Comparison of ENCODE assay signal across 2 cellular contexts in the genomic region with DNA sequence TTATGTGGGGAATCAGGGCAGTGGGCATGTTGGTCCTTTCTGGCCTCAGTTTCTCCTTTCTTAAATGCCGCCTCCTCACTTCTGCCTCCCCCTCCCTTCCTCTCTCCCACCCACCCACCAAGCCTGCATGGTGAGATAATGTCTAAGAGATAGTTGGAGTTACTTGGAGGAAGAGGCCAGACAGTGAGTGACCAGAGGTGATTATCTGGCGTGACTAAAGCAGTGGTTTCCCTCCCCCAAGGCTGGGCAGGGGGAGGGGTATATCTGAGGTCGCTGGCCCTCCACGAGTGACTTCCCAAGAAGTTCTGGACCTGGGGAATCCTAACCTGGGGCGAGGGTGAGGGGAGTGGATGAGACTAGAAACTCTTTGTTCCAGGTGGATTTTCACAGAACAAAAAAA.
TF ChIP-seq lines count a peak whose summit lies in the region.

No MANE protein-coding gene starts in this region.

TF ChIP-seq in HEK293, 187 proteins besides CTCF, POLR2A, EP300 and RAD21:
- TF ChIP-seq ZSCAN30 (tag by site-specific recombination; IDR thresholded peaks at IDR 0.05), result no peak
- TF ChIP-seq EGR2 (tag by site-specific recombination; IDR thresholded peaks at IDR 0.05; ENCODE audit: low read depth), result 0 out of 2 replicates have a peak, but pooled peaks have one; percentile 27
- 0 out of 2 replicates have a peak, but pooled peaks have one; percentile 5 for TF ChIP-seq ZFHX2 (tag by site-specific recombination; conservative IDR thresholded peaks at IDR 0.05)
- TF ChIP-seq, protein P1, sequence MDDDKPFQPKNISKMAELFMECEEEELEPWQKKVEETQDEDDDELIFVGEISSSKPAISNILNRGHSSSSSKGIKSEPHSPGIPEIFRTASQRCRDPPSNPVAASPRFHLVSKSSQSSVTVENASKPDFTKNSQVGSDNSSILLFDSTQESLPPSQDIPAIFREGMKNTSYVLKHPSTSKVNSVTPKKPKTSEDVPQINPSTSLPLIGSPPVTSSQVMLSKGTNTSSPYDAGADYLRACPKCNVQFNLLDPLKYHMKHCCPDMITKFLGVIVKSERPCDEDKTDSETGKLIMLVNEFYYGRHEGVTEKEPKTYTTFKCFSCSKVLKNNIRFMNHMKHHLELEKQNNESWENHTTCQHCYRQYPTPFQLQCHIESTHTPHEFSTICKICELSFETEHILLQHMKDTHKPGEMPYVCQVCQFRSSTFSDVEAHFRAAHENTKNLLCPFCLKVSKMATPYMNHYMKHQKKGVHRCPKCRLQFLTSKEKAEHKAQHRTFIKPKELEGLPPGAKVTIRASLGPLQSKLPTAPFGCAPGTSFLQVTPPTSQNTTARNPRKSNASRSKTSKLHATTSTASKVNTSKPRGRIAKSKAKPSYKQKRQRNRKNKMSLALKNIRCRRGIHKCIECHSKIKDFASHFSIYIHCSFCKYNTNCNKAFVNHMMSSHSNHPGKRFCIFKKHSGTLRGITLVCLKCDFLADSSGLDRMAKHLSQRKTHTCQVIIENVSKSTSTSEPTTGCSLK (tag by site-specific recombination; IDR thresholded peaks at IDR 0.05), result no peak
TF ChIP-seq in HEK293: peak in this region for 2.

TF ChIP-seq in HepG2, 621 proteins besides CTCF, POLR2A, EP300 and RAD21:
- no peak for TF ChIP-seq KLF9 (CRISPR knock-in tag; IDR thresholded peaks at IDR 0.05; ENCODE audit: low read depth)
- TF ChIP-seq, protein P2, sequence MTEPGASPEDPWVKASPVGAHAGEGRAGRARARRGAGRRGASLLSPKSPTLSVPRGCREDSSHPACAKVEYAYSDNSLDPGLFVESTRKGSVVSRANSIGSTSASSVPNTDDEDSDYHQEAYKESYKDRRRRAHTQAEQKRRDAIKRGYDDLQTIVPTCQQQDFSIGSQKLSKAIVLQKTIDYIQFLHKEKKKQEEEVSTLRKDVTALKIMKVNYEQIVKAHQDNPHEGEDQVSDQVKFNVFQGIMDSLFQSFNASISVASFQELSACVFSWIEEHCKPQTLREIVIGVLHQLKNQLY (CRISPR knock-in tag; IDR thresholded peaks at IDR 0.05), result no peak
- no peak for TF ChIP-seq ADNP (CRISPR knock-in tag; IDR thresholded peaks at IDR 0.05)
- TF ChIP-seq ZNF570 (CRISPR knock-in tag; IDR thresholded peaks at IDR 0.05; ENCODE audit: borderline replicate concordance), result no peak
- no peak for TF ChIP-seq NR2F1 (CRISPR knock-in tag; IDR thresholded peaks at IDR 0.05)
- no peak for TF ChIP-seq MIER3 (CRISPR knock-in tag; IDR thresholded peaks at IDR 0.05; ENCODE audit: borderline replicate concordance)
- no peak for TF ChIP-seq KAT8 (CRISPR knock-in tag; IDR thresholded peaks at IDR 0.05)
- TF ChIP-seq ZNF773 (CRISPR knock-in tag; IDR thresholded peaks at IDR 0.05; ENCODE audit: borderline replicate concordance), result no peak
- TF ChIP-seq GATAD2A (CRISPR knock-in tag; IDR thresholded peaks at IDR 0.05), result no peak
- TF ChIP-seq, protein P3, sequence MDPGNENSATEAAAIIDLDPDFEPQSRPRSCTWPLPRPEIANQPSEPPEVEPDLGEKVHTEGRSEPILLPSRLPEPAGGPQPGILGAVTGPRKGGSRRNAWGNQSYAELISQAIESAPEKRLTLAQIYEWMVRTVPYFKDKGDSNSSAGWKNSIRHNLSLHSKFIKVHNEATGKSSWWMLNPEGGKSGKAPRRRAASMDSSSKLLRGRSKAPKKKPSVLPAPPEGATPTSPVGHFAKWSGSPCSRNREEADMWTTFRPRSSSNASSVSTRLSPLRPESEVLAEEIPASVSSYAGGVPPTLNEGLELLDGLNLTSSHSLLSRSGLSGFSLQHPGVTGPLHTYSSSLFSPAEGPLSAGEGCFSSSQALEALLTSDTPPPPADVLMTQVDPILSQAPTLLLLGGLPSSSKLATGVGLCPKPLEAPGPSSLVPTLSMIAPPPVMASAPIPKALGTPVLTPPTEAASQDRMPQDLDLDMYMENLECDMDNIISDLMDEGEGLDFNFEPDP (CRISPR knock-in tag; conservative IDR thresholded peaks at IDR 0.05), result no peak
- TF ChIP-seq, protein P4, sequence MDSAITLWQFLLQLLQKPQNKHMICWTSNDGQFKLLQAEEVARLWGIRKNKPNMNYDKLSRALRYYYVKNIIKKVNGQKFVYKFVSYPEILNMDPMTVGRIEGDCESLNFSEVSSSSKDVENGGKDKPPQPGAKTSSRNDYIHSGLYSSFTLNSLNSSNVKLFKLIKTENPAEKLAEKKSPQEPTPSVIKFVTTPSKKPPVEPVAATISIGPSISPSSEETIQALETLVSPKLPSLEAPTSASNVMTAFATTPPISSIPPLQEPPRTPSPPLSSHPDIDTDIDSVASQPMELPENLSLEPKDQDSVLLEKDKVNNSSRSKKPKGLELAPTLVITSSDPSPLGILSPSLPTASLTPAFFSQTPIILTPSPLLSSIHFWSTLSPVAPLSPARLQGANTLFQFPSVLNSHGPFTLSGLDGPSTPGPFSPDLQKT (CRISPR knock-in tag; IDR thresholded peaks at IDR 0.05; ENCODE audit: borderline replicate concordance), result no peak
